ENCODE assay signal across 26 cellular contexts in genomic region chr2:45897836-45898235, GRCh38.
"Had no signal": no experiment of that assay in that cellular context is flagged by ENCODE, and none has a peak within 500 bp of the region (broad histone marks: within the 10 kb centered on the region; RNA-seq: fewer than 3 reads in every experiment).

No MANE protein-coding gene starts in this region.

- H3K27me3 Mint-ChIP-seq: activated CD4-positive, alpha-beta memory T cell treated with anti-CD3 and anti-CD28 coated beads for 36 hours; activated naive CD8-positive, alpha-beta T cell treated with anti-CD3 and anti-CD28 coated beads for 36 hours; memory B cell; naive thymus-derived CD8-positive, alpha-beta T cell had no signal

- FAIRE-seq: islet of Langerhans, small intestine had no signal

- H3K4me1 Mint-ChIP-seq: activated naive CD8-positive, alpha-beta T cell treated with anti-CD3 and anti-CD28 coated beads for 36 hours had no signal

- H3K9me3 Mint-ChIP-seq: activated CD4-positive, alpha-beta memory T cell treated with anti-CD3 and anti-CD28 coated beads for 36 hours; activated naive CD4-positive, alpha-beta T cell treated with anti-CD3 and anti-CD28 coated beads for 36 hours; activated naive CD8-positive, alpha-beta T cell treated with anti-CD3 and anti-CD28 coated beads for 36 hours; memory B cell; naive thymus-derived CD8-positive, alpha-beta T cell; neural progenitor cell; stimulated activated effector memory CD8-positive, alpha-beta T cell treated with anti-CD3 and anti-CD28 coated beads, Interleukin-12 subunit alpha, Interleukin-12 subunit beta, amount 100 ng/mL, for 72 hours had no signal

- H3K27ac Mint-ChIP-seq: activated CD4-positive, alpha-beta memory T cell treated with anti-CD3 and anti-CD28 coated beads for 36 hours; activated naive CD4-positive, alpha-beta T cell treated with anti-CD3 and anti-CD28 coated beads for 36 hours; activated naive CD8-positive, alpha-beta T cell treated with anti-CD3 and anti-CD28 coated beads for 36 hours; memory B cell; naive thymus-derived CD8-positive, alpha-beta T cell; neural progenitor cell had no signal

- H3K4me3 Mint-ChIP-seq: activated CD4-positive, alpha-beta memory T cell treated with anti-CD3 and anti-CD28 coated beads for 36 hours; activated naive CD4-positive, alpha-beta T cell treated with anti-CD3 and anti-CD28 coated beads for 36 hours; activated naive CD8-positive, alpha-beta T cell treated with anti-CD3 and anti-CD28 coated beads for 36 hours; memory B cell; naive thymus-derived CD8-positive, alpha-beta T cell; neural progenitor cell; stimulated activated effector memory CD8-positive, alpha-beta T cell treated with anti-CD3 and anti-CD28 coated beads, Interleukin-12 subunit alpha, Interleukin-12 subunit beta, amount 100 ng/mL, for 72 hours had no signal

- DNase-seq: activated CD4-positive, alpha-beta memory T cell treated with anti-CD3 and anti-CD28 coated beads for 36 hours; activated CD4-positive, alpha-beta T cell treated with anti-CD3 and anti-CD28 coated beads for 48 hours; activated effector memory CD4-positive, alpha-beta T cell treated with Interleukin-2 at 50 U/mL for 16 hours; activated naive CD4-positive, alpha-beta T cell treated with anti-CD3 and anti-CD28 coated beads for 36 hours; activated naive CD8-positive, alpha-beta T cell treated with anti-CD3 and anti-CD28 coated beads for 36 hours; activated T-cell treated with anti-CD3 and anti-CD28 coated beads, Interleukin-2, amount 50 U/mL, for 48 hours; colonic mucosa; dorsolateral prefrontal cortex; effector memory CD4-positive, alpha-beta T cell; gastrocnemius medialis; glutamatergic neuron; left ventricle myocardium superior; midbrain; naive thymus-derived CD8-positive, alpha-beta T cell; occipital lobe; psoas muscle; sigmoid colon; small intestine; stimulated activated CD4-positive, alpha-beta T cell treated with anti-CD3 and anti-CD28 coated beads, Interleukin-4, amount 100 ng/mL, for 24 hours; stomach; tibial artery had no signal

- H3K36me3 Mint-ChIP-seq: activated naive CD8-positive, alpha-beta T cell treated with anti-CD3 and anti-CD28 coated beads for 36 hours; naive thymus-derived CD8-positive, alpha-beta T cell; neural progenitor cell; stimulated activated effector memory CD8-positive, alpha-beta T cell treated with anti-CD3 and anti-CD28 coated beads, Interleukin-12 subunit alpha, Interleukin-12 subunit beta, amount 100 ng/mL, for 72 hours had no signal

- ATAC-seq: body of pancreas; gastrocnemius medialis; naive thymus-derived CD8-positive, alpha-beta T cell; psoas muscle; stimulated activated effector memory CD8-positive, alpha-beta T cell treated with anti-CD3 and anti-CD28 coated beads, Interleukin-12 subunit alpha, Interleukin-12 subunit beta, amount 100 ng/mL, for 72 hours had no signal
